ENCODE assay signal across 1 cellular context in genomic region chr17:8380049-8380448, GRCh38.
TF ChIP-seq lines count a peak whose summit lies in the region.

No MANE protein-coding gene starts in this region.

TF ChIP-seq in endothelial cell of umbilical vein, 7 proteins besides CTCF, POLR2A, EP300 and RAD21:
- TF ChIP-seq MAX (IDR thresholded peaks at IDR 0.05; ENCODE audit: insufficient read depth, insufficient read length) (no peak), MYC (IDR thresholded peaks at IDR 0.05; ENCODE audit: low read depth, low read length) (no peak), JUN (IDR thresholded peaks at IDR 0.05; ENCODE audit: borderline replicate concordance, insufficient read depth, insufficient read length, low read depth) (no peak), POLR2AphosphoS5 (IDR thresholded peaks at IDR 0.05; ENCODE audit: insufficient read depth, low read depth, low read length) (no peak), FOS (IDR thresholded peaks at IDR 0.05; ENCODE audit: borderline replicate concordance, insufficient read depth, low read length) (no peak), EZH2 (IDR thresholded peaks at IDR 0.05; ENCODE audit: borderline replicate concordance, low read depth, low read length, severe bottlenecking) (no peak), GATA2 (IDR thresholded peaks at IDR 0.05; ENCODE audit: insufficient read depth, insufficient read length, low read depth, low read length) (no peak)
